8 cellular contexts compared by ENCODE assay signal in the genomic region with DNA sequence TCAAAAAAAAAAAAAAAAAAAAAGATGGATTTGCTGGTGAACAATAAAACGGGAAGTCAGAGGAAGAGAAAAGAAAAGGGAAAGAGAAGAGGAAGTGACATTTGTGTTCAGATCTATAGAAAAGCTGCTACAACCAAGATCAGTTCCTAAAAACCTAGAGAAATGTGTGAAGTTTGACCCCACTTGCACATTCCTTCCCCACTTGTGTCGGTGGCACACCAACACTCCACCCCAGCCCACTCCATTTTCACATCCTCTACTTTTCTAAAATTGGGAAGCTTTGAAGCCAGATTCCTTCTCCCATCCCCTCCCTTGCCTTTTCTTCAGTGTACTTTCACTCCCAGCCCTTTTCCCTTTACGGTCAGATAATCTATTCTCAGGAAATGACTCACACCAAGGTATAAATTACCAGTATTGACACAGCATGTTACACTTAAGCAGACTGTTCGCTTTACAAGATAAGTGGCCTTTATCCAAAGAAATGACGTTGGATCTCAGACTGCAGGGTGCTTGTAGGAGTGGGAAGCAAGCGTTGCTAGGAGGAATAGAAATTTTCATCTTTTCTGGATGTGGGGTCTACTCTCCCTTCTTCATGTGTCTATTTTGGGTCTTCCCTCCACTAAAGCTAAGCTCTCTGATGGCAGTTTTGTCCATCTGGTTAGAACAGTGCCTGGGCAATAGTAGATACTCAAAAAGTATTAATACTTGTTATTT.
DNase-seq lines count a peak whose midpoint lies in the region; ATAC-seq, FAIRE-seq and TF ChIP-seq lines count a peak whose summit lies in the region.

No MANE protein-coding gene starts in this region.

- H3K9ac ChIP-seq in HCT116 (ENCODE audit: low read length) (peak overlapping the region; percentile 34), neural cell (ENCODE audit: low read length) (peak overlapping the region; percentile 20), kidney (ENCODE audit: low read length in 2 of 2) (no peak overlapping the region)

- no peaks in the 10 kb centered on the region for H3K27me3 ChIP-seq in HCT116 (ENCODE audit: insufficient read depth, low read length)
- H3K27me3 ChIP-seq in neural cell (ENCODE audit: insufficient read depth, low read depth, low read length) = no peaks in the 10 kb centered on the region

- no peaks in the 10 kb centered on the region for H3K9me3 ChIP-seq in HCT116 (ENCODE audit: control insufficient read depth in 1 of 2, insufficient read depth in 1 of 2, low read depth in 1 of 2, low read length in 2 of 2)
- no peaks in the 10 kb centered on the region for H3K9me3 ChIP-seq in neural cell (ENCODE audit: low read length)
- H3K9me3 ChIP-seq in kidney (ENCODE audit: control insufficient read depth in 1 of 2, low read length in 2 of 2) = no peaks in the 10 kb centered on the region

- H2AFZ ChIP-seq in HCT116 (ENCODE audit: low read depth, low read length, poor library complexity, severe bottlenecking) (peak overlapping the region; percentile 25), neural cell (ENCODE audit: low read depth, low read length) (no peak overlapping the region)

- peak; percentile 82 for ATAC-seq in HCT116
- ATAC-seq in GM21390 (IDR thresholded peaks at IDR 0.05; ENCODE audit: unreplicated experiment) = no peak
- ATAC-seq in GM21360 (IDR thresholded peaks at IDR 0.05; ENCODE audit: unreplicated experiment) = no peak

- DNase-seq in HCT116 (ENCODE audit: low read depth, low spot score) (peak; percentile 88), NCI-H774 (lab: John Stamatoyannopoulos, UW) (peak; percentile 84), dermis microvascular lymphatic vessel endothelial cell (ENCODE audit: low read depth in 2 of 2) (peak; percentile 34 to 94), kidney (no peak)
- no peak for DNase-seq in activated CD4-positive, alpha-beta T cell treated with anti-CD3 and anti-CD28 coated beads for 1 hour

- no peak for TF ChIP-seq POLR2A in HCT116 (IDR thresholded peaks at IDR 0.05; ENCODE audit: borderline replicate concordance, extremely low read depth, insufficient read depth, insufficient read length)

- H3K4me1 ChIP-seq in HCT116 (ENCODE audit: control insufficient read depth in 1 of 2, insufficient read depth in 2 of 2, low read length in 2 of 2) = peaks cover 44 to 49% of the 10 kb centered on the region in 2 experiments
- peaks cover 2 to 5% of the 10 kb centered on the region in 2 donors for H3K4me1 ChIP-seq in kidney (ENCODE audit: control insufficient read depth in 1 of 2, insufficient read depth in 1 of 2, low read depth in 1 of 2, low read length in 2 of 2)

- H3K4me2 ChIP-seq in HCT116 (ENCODE audit: low read length) (peak overlapping the region; percentile 71), neural cell (ENCODE audit: low read length) (no peak overlapping the region)

- FAIRE-seq in kidney (lab: Jason Lieb, UNC) = no peak

- intact Hi-C loops in HCT116 (cut with micrococcal nuclease) (loop anchor here (2.0 kb wide), 1 partner anchor 54 kb away; no protein-coding TSS in a partner anchor), kidney (cut with DNase I) (no loop called here)

- BruUV-seq in HCT116 (replicated peaks; lab: Mats Ljungman, UMichigan) = no TSS peak

- H4K20me1 ChIP-seq in HCT116 (ENCODE audit: insufficient read depth) = no peaks in the 10 kb centered on the region
- H4K20me1 ChIP-seq in neural cell (ENCODE audit: insufficient read depth) = no peaks in the 10 kb centered on the region

- H3K36me3 ChIP-seq in HCT116 (ENCODE audit: control insufficient read depth in 1 of 2, insufficient read depth in 2 of 2, low read length in 2 of 2) (no peaks in the 10 kb centered on the region), neural cell (ENCODE audit: insufficient read depth, low read length) (no peaks in the 10 kb centered on the region), kidney (ENCODE audit: control insufficient read depth in 1 of 2, insufficient read depth in 2 of 2, low read length in 2 of 2) (no peaks in the 10 kb centered on the region)

- TF ChIP-seq RAD21 in HCT116 (IDR thresholded peaks at IDR 0.05; ENCODE audit: low read depth) (no peak; the same call in 1 of the 2 replicates), neural cell (conservative IDR thresholded peaks at IDR 0.05) (no peak)

- no peaks in the 10 kb centered on the region for H3F3A ChIP-seq in neural cell (ENCODE audit: insufficient read depth, low read length, poor library complexity, severe bottlenecking)

- no peaks in the 10 kb centered on the region for H3K9me2 ChIP-seq in HCT116 (ENCODE audit: insufficient read depth)
- no peaks in the 10 kb centered on the region for H3K9me2 ChIP-seq in neural cell (ENCODE audit: insufficient read depth, low read length)

- H3K79me2 ChIP-seq in HCT116 (ENCODE audit: insufficient read depth, low read length) = no peaks in the 10 kb centered on the region
- no peaks in the 10 kb centered on the region for H3K79me2 ChIP-seq in neural cell (replicated peaks; ENCODE audit: insufficient read depth, low read length)

- H3K27ac ChIP-seq in HCT116 (ENCODE audit: low read depth, low read length) (peak overlapping the region; percentile 48), neural cell (ENCODE audit: low read length) (peak overlapping the region; percentile 64), kidney (ENCODE audit: low read depth in 2 of 2, low read length in 2 of 2) (no peak overlapping the region)

- CTCF ChIA-PET in HCT116 (lab: Charles Lee) = no interaction called here

- TF ChIP-seq EP300 in neural cell (conservative IDR thresholded peaks at IDR 0.05; ENCODE audit: poor library complexity, severe bottlenecking) = peak; percentile 88

- TF ChIP-seq CTCF in HCT116 (IDR thresholded peaks at IDR 0.05 in 2 of 3, conservative IDR thresholded peaks at IDR 0.05 in 1 of 3; ENCODE audit: borderline replicate concordance in 1 of 3, insufficient read depth in 1 of 3, low read depth in 2 of 3, low read length in 2 of 3) = no peak
- no peak for TF ChIP-seq CTCF in neural cell (IDR thresholded peaks at IDR 0.05; ENCODE audit: poor library complexity, severe bottlenecking)
- no peak for TF ChIP-seq CTCF in kidney (IDR thresholded peaks at IDR 0.05; ENCODE audit: borderline replicate concordance, extremely low read depth, insufficient read depth)

- peak overlapping the region in 1 of 2 experiments; percentile 30; a peak in 2 of 4 replicates for H3K4me3 ChIP-seq in HCT116 (replicated peaks in 1 of 2; ENCODE audit: low read depth in 1 of 2, low read length in 2 of 2)
- no peak overlapping the region for H3K4me3 ChIP-seq in neural cell (ENCODE audit: low read length)
- no peak overlapping the region for H3K4me3 ChIP-seq in kidney (ENCODE audit: low read length in 2 of 2)

- RAD21 ChIA-PET in HCT116 (lab: Charles Lee; ENCODE audit: low non-redundant PET in 1 of 2, low total read pairs in 2 of 2, uncharacterized antibody in 2 of 2, unreplicated experiment in 2 of 2) = no interaction called here

- POLR2A ChIA-PET in HCT116 (lab: Charles Lee) = interaction anchor here (0.9 kb wide), 1 partner anchor 29 kb away, joined by 3 read pairs; no protein-coding TSS in a partner anchor

TF ChIP-seq in HCT116, 20 proteins besides CTCF, POLR2A, EP300 and RAD21 (continues in another document):
- peak; percentile 59; the same call in 1 of the 2 replicates for TF ChIP-seq POLR2AphosphoS5 (IDR thresholded peaks at IDR 0.05; ENCODE audit: low read depth, low read length)
- TF ChIP-seq EGR1 (IDR thresholded peaks at IDR 0.05; ENCODE audit: low read depth) = no peak; the same call in 1 of the 2 replicates
- TF ChIP-seq ZFX (IDR thresholded peaks at IDR 0.05) = no peak
- TF ChIP-seq, protein P1, sequence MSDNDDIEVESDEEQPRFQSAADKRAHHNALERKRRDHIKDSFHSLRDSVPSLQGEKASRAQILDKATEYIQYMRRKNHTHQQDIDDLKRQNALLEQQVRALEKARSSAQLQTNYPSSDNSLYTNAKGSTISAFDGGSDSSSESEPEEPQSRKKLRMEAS (IDR thresholded peaks at IDR 0.05) = no peak; the same call in 1 of the 2 replicates
- TF ChIP-seq FOSL1 (IDR thresholded peaks at IDR 0.05; ENCODE audit: low read depth) = peak; percentile 94
- TF ChIP-seq TCF7L2 (IDR thresholded peaks at IDR 0.05; ENCODE audit: borderline replicate concordance, extremely low read depth, insufficient read depth, insufficient read length) = peak; percentile 79

TF ChIP-seq in neural cell, 6 proteins besides CTCF, POLR2A, EP300 and RAD21:
- TF ChIP-seq POLR2AphosphoS5 (IDR thresholded peaks at IDR 0.05) (peak; percentile 99), TAF1 (IDR thresholded peaks at IDR 0.05; ENCODE audit: low read depth) (no peak), SMC3 (conservative IDR thresholded peaks at IDR 0.05; ENCODE audit: poor library complexity) (no peak), EZH2 (IDR thresholded peaks at IDR 0.05; ENCODE audit: borderline replicate concordance, insufficient read depth, low read length, poor library complexity, severe bottlenecking) (no peak), MXI1 (conservative IDR thresholded peaks at IDR 0.05; ENCODE audit: poor library complexity, severe bottlenecking) (peak; percentile 18)
- TF ChIP-seq, protein P2, sequence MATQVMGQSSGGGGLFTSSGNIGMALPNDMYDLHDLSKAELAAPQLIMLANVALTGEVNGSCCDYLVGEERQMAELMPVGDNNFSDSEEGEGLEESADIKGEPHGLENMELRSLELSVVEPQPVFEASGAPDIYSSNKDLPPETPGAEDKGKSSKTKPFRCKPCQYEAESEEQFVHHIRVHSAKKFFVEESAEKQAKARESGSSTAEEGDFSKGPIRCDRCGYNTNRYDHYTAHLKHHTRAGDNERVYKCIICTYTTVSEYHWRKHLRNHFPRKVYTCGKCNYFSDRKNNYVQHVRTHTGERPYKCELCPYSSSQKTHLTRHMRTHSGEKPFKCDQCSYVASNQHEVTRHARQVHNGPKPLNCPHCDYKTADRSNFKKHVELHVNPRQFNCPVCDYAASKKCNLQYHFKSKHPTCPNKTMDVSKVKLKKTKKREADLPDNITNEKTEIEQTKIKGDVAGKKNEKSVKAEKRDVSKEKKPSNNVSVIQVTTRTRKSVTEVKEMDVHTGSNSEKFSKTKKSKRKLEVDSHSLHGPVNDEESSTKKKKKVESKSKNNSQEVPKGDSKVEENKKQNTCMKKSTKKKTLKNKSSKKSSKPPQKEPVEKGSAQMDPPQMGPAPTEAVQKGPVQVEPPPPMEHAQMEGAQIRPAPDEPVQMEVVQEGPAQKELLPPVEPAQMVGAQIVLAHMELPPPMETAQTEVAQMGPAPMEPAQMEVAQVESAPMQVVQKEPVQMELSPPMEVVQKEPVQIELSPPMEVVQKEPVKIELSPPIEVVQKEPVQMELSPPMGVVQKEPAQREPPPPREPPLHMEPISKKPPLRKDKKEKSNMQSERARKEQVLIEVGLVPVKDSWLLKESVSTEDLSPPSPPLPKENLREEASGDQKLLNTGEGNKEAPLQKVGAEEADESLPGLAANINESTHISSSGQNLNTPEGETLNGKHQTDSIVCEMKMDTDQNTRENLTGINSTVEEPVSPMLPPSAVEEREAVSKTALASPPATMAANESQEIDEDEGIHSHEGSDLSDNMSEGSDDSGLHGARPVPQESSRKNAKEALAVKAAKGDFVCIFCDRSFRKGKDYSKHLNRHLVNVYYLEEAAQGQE (IDR thresholded peaks at IDR 0.05; ENCODE audit: borderline replicate concordance) = peak; percentile 95
TF ChIP-seq in neural cell: peak in this region for 3.

Comparison
In these comparisons a context has a peak if more than half of its experiments do, and no peak if none do; other contexts are left out.
1. DNase-seq: peak in HCT116 (single experiment), NCI-H774 (single experiment) and dermis microvascular lymphatic vessel endothelial cell (2 of 2); none in activated CD4-positive, alpha-beta T cell treated with anti-CD3 and anti-CD28 coated beads for 1 hour (single experiment) and kidney (single experiment).
2. H3K27ac ChIP-seq: peak in HCT116 (single experiment) and neural cell (single experiment); none in kidney (0 of 2).
3. H3K9ac ChIP-seq: peak in HCT116 (single experiment) and neural cell (single experiment); none in kidney (0 of 2).